18 cellular contexts compared by ENCODE assay signal in the genomic region with DNA sequence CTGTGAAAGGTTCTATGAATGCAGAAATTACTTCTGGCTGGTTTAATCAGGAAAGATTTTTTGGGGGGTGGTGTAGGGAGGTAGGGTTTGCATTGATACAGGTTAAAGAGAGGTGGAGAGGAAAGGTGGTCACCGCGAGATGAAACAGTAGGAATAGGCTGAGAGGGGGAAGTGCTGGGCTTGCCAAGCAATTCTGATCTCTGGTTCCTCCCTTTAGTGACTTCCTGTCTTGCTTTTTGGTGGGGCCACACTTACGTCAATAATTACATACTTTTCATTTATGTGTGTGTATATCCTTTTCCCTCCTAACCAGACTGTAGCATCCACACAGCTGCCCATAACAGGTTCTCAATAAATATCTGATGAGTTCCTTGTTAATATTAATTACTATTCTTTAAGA.
"Had no signal": no experiment of that assay in that cellular context is flagged by ENCODE, and none has a peak within 500 bp of the region (broad histone marks: within the 10 kb centered on the region; RNA-seq: fewer than 3 reads in every experiment).

No MANE protein-coding gene starts in this region.

- H3K4me1 Mint-ChIP-seq: immature natural killer cell, neural crest cell had no signal

- H3K9me3 Mint-ChIP-seq: memory B cell; neural crest cell; stimulated activated naive CD8-positive, alpha-beta T cell treated with anti-CD3 and anti-CD28 coated beads, Interleukin-15, amount 100 ng/mL, for 72 hours had no signal

- H3K4me3 Mint-ChIP-seq: immature natural killer cell; memory B cell; natural killer cell treated with Interleukin-12 subunit alpha and Interleukin-12 subunit beta and Interleukin-15 and Interleukin-18, amount 100 ng/mL, for 72 hours; neural crest cell; stimulated activated naive CD8-positive, alpha-beta T cell treated with anti-CD3 and anti-CD28 coated beads, Interleukin-15, amount 100 ng/mL, for 72 hours had no signal

- H3K36me3 Mint-ChIP-seq: immature natural killer cell; memory B cell; natural killer cell treated with Interleukin-12 subunit alpha and Interleukin-12 subunit beta and Interleukin-15 and Interleukin-18, amount 100 ng/mL, for 72 hours had no signal

- DNase-seq: cortex of kidney; effector CD4-positive, alpha-beta T cell; hypothalamus; immature natural killer cell; islet precursor cell; kidney glomerular epithelial cell; left ventricle myocardium superior; right lobe of liver; small intestine; stimulated activated CD4-positive, alpha-beta T cell treated with anti-CD3 and anti-CD28 coated beads, Interleukin-15, amount 100 ng/mL, for 24 hours; stimulated activated CD4-positive, alpha-beta T cell treated with anti-CD3 and anti-CD28 coated beads, Interleukin-2, amount 100 ng/mL, for 48 hours; stimulated activated naive CD4-positive, alpha-beta T cell; stimulated activated naive CD8-positive, alpha-beta T cell treated with anti-CD3 and anti-CD28 coated beads, Interleukin-15, amount 100 ng/mL, for 72 hours; transverse colon had no signal

- ATAC-seq: left ventricle myocardium superior; natural killer cell treated with Interleukin-12 subunit alpha and Interleukin-12 subunit beta and Interleukin-15 and Interleukin-18, amount 100 ng/mL, for 72 hours; right lobe of liver; stimulated activated naive CD8-positive, alpha-beta T cell treated with anti-CD3 and anti-CD28 coated beads, Interleukin-15, amount 100 ng/mL, for 72 hours had no signal

- H3K27me3 Mint-ChIP-seq: progenitor cell of endocrine pancreas; stimulated activated naive CD8-positive, alpha-beta T cell treated with anti-CD3 and anti-CD28 coated beads, Interleukin-15, amount 100 ng/mL, for 72 hours had no signal

- H3K27ac Mint-ChIP-seq: immature natural killer cell; memory B cell; natural killer cell treated with Interleukin-12 subunit alpha and Interleukin-12 subunit beta and Interleukin-15 and Interleukin-18, amount 100 ng/mL, for 72 hours; progenitor cell of endocrine pancreas had no signal
